13 cellular contexts compared by ENCODE assay signal in the genomic region with DNA sequence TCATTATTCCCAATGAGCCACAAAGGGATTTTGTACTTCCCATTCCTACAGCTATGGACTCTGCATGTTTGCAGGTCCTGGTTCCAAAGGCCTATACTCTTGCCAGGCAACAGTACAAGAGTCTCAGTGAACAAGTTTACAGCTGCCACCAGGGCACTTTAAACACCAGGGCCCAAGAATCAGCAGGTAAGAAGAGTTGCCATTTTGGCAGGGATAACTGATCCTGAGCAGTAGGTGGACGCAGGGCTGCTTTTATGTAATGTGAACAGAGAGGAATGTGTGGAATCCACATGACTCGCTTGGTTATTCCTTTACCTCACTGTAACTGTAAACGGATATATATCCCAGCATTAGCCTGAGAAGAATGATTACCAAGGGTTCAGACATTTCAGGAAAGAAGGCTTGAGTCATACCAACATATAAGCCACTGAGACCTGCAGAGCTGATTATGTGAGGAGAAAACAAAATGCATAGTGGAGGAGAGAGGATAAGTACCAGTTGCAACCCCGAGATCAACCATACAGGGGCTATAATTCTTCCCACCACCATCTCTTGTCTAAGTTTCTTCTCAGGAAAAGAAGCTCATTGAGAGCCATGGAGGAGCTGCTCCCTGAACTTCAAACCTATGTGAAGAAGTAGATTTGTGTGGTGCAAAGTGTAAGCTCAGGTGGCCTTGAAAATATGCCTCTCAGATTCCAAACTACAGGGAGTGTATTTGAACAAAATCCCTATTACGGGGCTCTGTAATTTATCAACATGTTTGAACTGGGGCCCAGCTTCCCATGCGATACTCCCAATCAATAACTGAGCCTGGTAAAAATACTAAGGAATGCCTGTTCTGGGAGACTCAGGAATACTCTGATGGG. TPM values are rescaled to one million over a fixed set of nuclear protein-coding genes. Genes with fewer than 3 reads are reported as not detected.
DNase-seq lines count a peak whose midpoint lies in the region; ATAC-seq and TF ChIP-seq lines count a peak whose summit lies in the region.
"Had no signal": no experiment of that assay in that cellular context is flagged by ENCODE, and none has a peak within 500 bp of the region (broad histone marks: within the 10 kb centered on the region; RNA-seq: fewer than 3 reads in every experiment).

No MANE protein-coding gene starts in this region.

- POLR2A ChIA-PET in AG04450 (lab: Yijun Ruan, JAX) = interaction anchor here (0.6 to 1.1 kb wide), 2 partner anchors 15 to 62 kb away, joined by 6 read pairs; no protein-coding TSS in a partner anchor

- TF ChIP-seq POLR2A in body of pancreas (IDR thresholded peaks at IDR 0.05) = no peak

- TF ChIP-seq CTCF in AG04450 (IDR thresholded peaks at IDR 0.05; ENCODE audit: low read depth, low read length) (no peak), body of pancreas (IDR thresholded peaks at IDR 0.05) (no peak)

- CTCF ChIA-PET in AG04450 (lab: Charles Lee) = interaction anchor here (3.2 kb wide), 1 partner anchor 21 kb away, joined by 11 read pairs; no protein-coding TSS in a partner anchor

- H3K9me3 ChIP-seq in AG04450 (ENCODE audit: control insufficient read depth, insufficient read depth, low read length) (no peaks in the 10 kb centered on the region), body of pancreas (no peaks in the 10 kb centered on the region)

- H3K4me1 ChIP-seq in body of pancreas = peaks cover 44% of the 10 kb centered on the region

- ATAC-seq in body of pancreas (peak; percentile 62), left colon (no peak), GM19351 (IDR thresholded peaks at IDR 0.05; ENCODE audit: unreplicated experiment) (no peak)
- ATAC-seq: activated T-cell treated with anti-CD3 and anti-CD28 coated beads, Interleukin-2, amount 50 U/mL, for 72 hours had no signal

- DNase-seq in AG04450 (ENCODE audit: low read depth, low spot score) (peak; percentile 83), HS-27A (ENCODE audit: low read depth) (peak; percentile 62), body of pancreas (no peak), kidney tubule cell (ENCODE audit: low spot score) (peak; percentile 91), NCI-H128 (lab: John Stamatoyannopoulos, UW; ENCODE audit: unreplicated experiment) (no peak), left colon (no peak), NCI-H69 (lab: John Stamatoyannopoulos, UW) (no peak)
- DNase-seq: activated T-cell treated with anti-CD3 and anti-CD28 coated beads, Interleukin-2, amount 50 U/mL, for 72 hours; CD4-positive, alpha-beta memory T cell; NCI-H2107; stimulated activated CD4-positive, alpha-beta T cell treated with anti-CD3 and anti-CD28 coated beads, Interleukin-4, amount 100 ng/mL, for 1 hour had no signal

- intact Hi-C loops in body of pancreas (cut with DNase I) = no loop called here
- intact Hi-C loops in left colon (cut with DNase I, micrococcal nuclease) = no loop called here

- H3K27ac ChIP-seq in AG04450 (ENCODE audit: low read depth, low read length) = peak overlapping the region; percentile 96
- H3K27ac ChIP-seq in body of pancreas = peak overlapping the region in 3 of 4 donors; percentile 17 to 71 (median 57)

- no peaks in the 10 kb centered on the region for H3K36me3 ChIP-seq in body of pancreas (replicated peaks in 1 of 2; ENCODE audit: insufficient read depth in 1 of 2, low read depth in 2 of 2)

- WGBS in body of pancreas, 2 donors = 46 to 50% methylated on average over 6 of the region's 6 CpGs

- H3K27me3 ChIP-seq in AG04450 (ENCODE audit: control insufficient read depth, insufficient read depth, low read length) (no peaks in the 10 kb centered on the region), body of pancreas (no peaks in the 10 kb centered on the region)

- H3K4me3 ChIP-seq in AG04450 (ENCODE audit: low read depth, low read length) (no peak overlapping the region), body of pancreas (no peak overlapping the region)
- H3K4me3 ChIP-seq: lung had no signal

RNA-seq across cellular contexts. Expression of a gene that starts 24.6 kb away (rescaled TPM):
- polyA plus RNA-seq in AG04450 (2011; rRNA removed) = 8.1 and 13.1 TPM in 2 replicates
- polyA minus RNA-seq in AG04450 (2011; rRNA and poly(A)+ RNA removed) = 30.5 and 44.7 TPM in 2 replicates
- 10 to 100 TPM in 1 of 2 donors, 1 to 10 TPM in 1; 8.6 to 13.0 TPM for total RNA-seq in body of pancreas
- total RNA-seq in left colon = 10 to 100 TPM; 18.4 to 18.8 TPM

Comparison
In these comparisons a context has a peak if more than half of its experiments do, and no peak if none do; other contexts are left out.
1. DNase-seq: peak in AG04450 (single experiment), HS-27A (single experiment) and kidney tubule cell (single experiment); none in body of pancreas (0 of 4), NCI-H128 (single experiment), left colon (0 of 2) and NCI-H69 (single experiment).